In the genomic region with DNA sequence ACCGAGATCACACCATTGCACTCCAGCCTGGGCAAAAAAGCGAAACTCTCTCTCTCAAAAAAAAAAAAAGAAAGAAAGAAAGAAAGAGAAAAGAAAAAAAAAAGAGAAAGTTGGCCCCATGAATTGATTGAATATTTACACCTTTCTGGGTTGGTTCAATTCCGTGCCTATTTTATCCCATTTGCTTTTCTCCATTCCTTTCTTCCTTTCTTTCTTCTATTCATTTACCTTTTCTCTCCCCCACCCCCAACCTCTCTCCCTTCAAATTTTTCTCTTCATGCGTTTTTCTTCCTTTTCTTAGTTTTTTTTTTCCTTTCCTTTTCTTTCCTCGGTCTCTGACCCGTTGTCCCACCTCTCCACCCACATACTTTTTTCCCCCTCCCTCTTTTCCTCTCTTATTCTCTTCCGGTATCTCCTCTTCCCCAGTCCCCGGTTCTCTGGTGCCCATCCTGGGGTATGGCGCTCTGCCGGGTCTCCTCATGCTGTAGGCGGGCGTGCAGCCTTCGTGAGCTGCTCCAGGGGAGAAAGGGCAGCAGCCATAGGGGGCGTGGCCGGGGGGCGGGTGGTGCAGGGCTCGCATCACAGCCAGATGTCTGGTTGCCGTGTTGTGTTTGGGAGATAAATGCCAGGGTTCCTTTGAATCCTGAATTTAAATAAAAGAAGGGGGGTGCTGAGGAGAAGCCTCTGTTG, we compare ENCODE assay signal across 9 cellular contexts. TPM values are rescaled to one million over a fixed set of nuclear protein-coding genes. Genes with fewer than 3 reads are reported as not detected.
DNase-seq lines count a peak whose midpoint lies in the region; ATAC-seq and TF ChIP-seq lines count a peak whose summit lies in the region.
"Had no signal": no experiment of that assay in that cellular context is flagged by ENCODE, and none has a peak within 500 bp of the region (broad histone marks: within the 10 kb centered on the region; RNA-seq: fewer than 3 reads in every experiment).

No MANE protein-coding gene starts in this region.

- peak overlapping the region in 1 of 4 donors; percentile 24 for H3K27ac ChIP-seq in body of pancreas

- no peaks in the 10 kb centered on the region for H3K36me3 ChIP-seq in ES-I3 (ENCODE audit: insufficient read depth, low read length)
- H3K36me3 ChIP-seq in body of pancreas (replicated peaks in 1 of 2; ENCODE audit: insufficient read depth in 1 of 2, low read depth in 2 of 2), result no peaks in the 10 kb centered on the region

- no peaks in the 10 kb centered on the region for H3K9me3 ChIP-seq in ES-I3 (ENCODE audit: control insufficient read depth, insufficient read depth, low read length)
- no peaks in the 10 kb centered on the region for H3K9me3 ChIP-seq in body of pancreas

- ATAC-seq in sciatic nerve (no peak), HG03460 (IDR thresholded peaks at IDR 0.05; ENCODE audit: unreplicated experiment) (no peak), body of pancreas (no peak)

- DNase-seq in NCI-H510A (lab: John Stamatoyannopoulos, UW) (peak; percentile 59), fibroblast of peridontal ligament (ENCODE audit: extremely low read depth) (peak; percentile 65), sciatic nerve (ENCODE audit: low spot score) (peak; percentile 82), body of pancreas (no peak), A172 (ENCODE audit: low spot score) (no peak)
- DNase-seq: naive B cell, NCI-H2029 treated with DMSO at 0.1 percent for 48 hours had no signal

- H3K27me3 ChIP-seq in body of pancreas, result peaks cover 0 to 7% of the 10 kb centered on the region in 2 donors

- TF ChIP-seq CTCF in body of pancreas (IDR thresholded peaks at IDR 0.05), result no peak

- WGBS in body of pancreas, 2 donors, result 20 to 21% methylated on average over 18 of the region's 18 CpGs

- peak overlapping the region; percentile 14; the same call in 1 of the 2 replicates for H3K9ac ChIP-seq in ES-I3 (ENCODE audit: low read depth, low read length)

- H3K4me3 ChIP-seq in body of pancreas, result no peak overlapping the region

- peaks cover 71% of the 10 kb centered on the region for H3K4me1 ChIP-seq in ES-I3 (ENCODE audit: insufficient read depth, low read length)
- no peaks in the 10 kb centered on the region for H3K4me1 ChIP-seq in body of pancreas

- intact Hi-C loops in sciatic nerve (cut with DNase I), result no loop called here
- intact Hi-C loops in body of pancreas (cut with DNase I), result loop anchor here (5.0 kb wide), 1 partner anchor 86 kb away; no protein-coding TSS in a partner anchor

- no peak for TF ChIP-seq POLR2A in body of pancreas (IDR thresholded peaks at IDR 0.05)

RNA-seq across cellular contexts. Expression of a gene that starts 5.3 kb away (rescaled TPM):
- 262 TPM for total RNA-seq in sciatic nerve
- total RNA-seq in body of pancreas, result 10 to 100 TPM; 11.2 to 62.3 TPM
- 6.2 and 15.7 TPM in 2 replicates for total RNA-seq in A172 (2014; rRNA removed; shearing (Covaris generic))

RNA-seq across cellular contexts. Expression of a gene that starts 40.9 kb away (rescaled TPM):
- 3.5 TPM for total RNA-seq in sciatic nerve
- total RNA-seq in body of pancreas, result 1 to 10 TPM in 1 of 2 donors, not detected in 1; 1.3 TPM
- 0.22 and 9.3 TPM in 2 replicates for total RNA-seq in A172 (2014; rRNA removed; shearing (Covaris generic))

RNA-seq across cellular contexts. Expression of a gene that starts 56.3 kb away (rescaled TPM):
- total RNA-seq in sciatic nerve, result 58.8 TPM
- total RNA-seq in body of pancreas, result 10 to 100 TPM; 20.0 to 31.0 TPM
- 19.1 and 35.5 TPM in 2 replicates for total RNA-seq in A172 (2014; rRNA removed; shearing (Covaris generic))

Comparison
In these comparisons a context has a peak if more than half of its experiments do, and no peak if none do; other contexts are left out.
1. DNase-seq: peak in NCI-H510A (single experiment), fibroblast of peridontal ligament (single experiment) and sciatic nerve (single experiment); none in body of pancreas (0 of 4) and A172 (single experiment).